Comparison of ENCODE assay signal across 11 cellular contexts in genomic region chrX:5646818-5647217, GRCh38.
DNase-seq lines count a peak whose midpoint lies in the region; ATAC-seq, FAIRE-seq and TF ChIP-seq lines count a peak whose summit lies in the region.
"Had no signal": no experiment of that assay in that cellular context is flagged by ENCODE, and none has a peak within 500 bp of the region (broad histone marks: within the 10 kb centered on the region; RNA-seq: fewer than 3 reads in every experiment).

No MANE protein-coding gene starts in this region.

- peaks cover 8% of the 10 kb centered on the region for H3K9me3 Mint-ChIP-seq in T-helper 2 cell treated with Interferon-gamma antibody and Interleukin-4, amounts not matched to agents 5 μg/mL and 100 μg/mL, for 36 hours
- peaks cover 8% of the 10 kb centered on the region for H3K9me3 Mint-ChIP-seq in activated naive CD4-positive, alpha-beta T cell treated with anti-CD3 and anti-CD28 coated beads for 36 hours

- H3K27ac Mint-ChIP-seq in T-helper 2 cell treated with Interferon-gamma antibody and Interleukin-4, amounts not matched to agents 5 μg/mL and 100 μg/mL, for 36 hours = no peak overlapping the region
- H3K27ac Mint-ChIP-seq in activated naive CD4-positive, alpha-beta T cell treated with anti-CD3 and anti-CD28 coated beads for 36 hours = no peak overlapping the region

- H3K27me3 Mint-ChIP-seq in T-helper 2 cell treated with Interferon-gamma antibody and Interleukin-4, amounts not matched to agents 5 μg/mL and 100 μg/mL, for 36 hours (ENCODE audit: low read depth) = no peaks in the 10 kb centered on the region
- no peaks in the 10 kb centered on the region for H3K27me3 Mint-ChIP-seq in activated naive CD4-positive, alpha-beta T cell treated with anti-CD3 and anti-CD28 coated beads for 36 hours (ENCODE audit: low read depth)

- no peak for TF ChIP-seq POLR2A in esophagus squamous epithelium (IDR thresholded peaks at IDR 0.05)

- TF ChIP-seq CTCF in esophagus squamous epithelium (IDR thresholded peaks at IDR 0.05) = no peak

- no peak for FAIRE-seq in frontal cortex (lab: Jason Lieb, UNC)

- 68 to 69% methylated on average over 3 to 5 of the region's 5 CpGs for WGBS in esophagus squamous epithelium, 2 donors

- no peaks in the 10 kb centered on the region for H3K4me1 Mint-ChIP-seq in T-helper 2 cell treated with Interferon-gamma antibody and Interleukin-4, amounts not matched to agents 5 μg/mL and 100 μg/mL, for 36 hours (ENCODE audit: low read depth)
- no peaks in the 10 kb centered on the region for H3K4me1 Mint-ChIP-seq in activated naive CD4-positive, alpha-beta T cell treated with anti-CD3 and anti-CD28 coated beads for 36 hours (ENCODE audit: low read depth)

- CTCF ChIA-PET in activated naive CD4-positive, alpha-beta T cell treated with anti-CD3 and anti-CD28 coated beads for 36 hours (lab: Charles Lee) = no interaction called here

- H3K36me3 ChIP-seq in esophagus squamous epithelium = no peaks in the 10 kb centered on the region
- H3K36me3 ChIP-seq: heart left ventricle had no signal

- H3K4me3 Mint-ChIP-seq in T-helper 2 cell treated with Interferon-gamma antibody and Interleukin-4, amounts not matched to agents 5 μg/mL and 100 μg/mL, for 36 hours = no peak overlapping the region
- H3K4me3 Mint-ChIP-seq in activated naive CD4-positive, alpha-beta T cell treated with anti-CD3 and anti-CD28 coated beads for 36 hours = no peak overlapping the region

- peak; percentile 0 for DNase-seq in esophagus squamous epithelium (lab: John Stamatoyannopoulos, UW)
- no peak for DNase-seq in frontal cortex (ENCODE audit: low spot score in 2 of 2)
- no peak for DNase-seq in T-helper 2 cell treated with Interferon-gamma antibody and Interleukin-4, amounts not matched to agents 5 μg/mL and 100 μg/mL, for 36 hours (ENCODE audit: low spot score)
- DNase-seq in activated naive CD4-positive, alpha-beta T cell treated with anti-CD3 and anti-CD28 coated beads for 36 hours = no peak
- DNase-seq in NCI-H2171 (lab: John Stamatoyannopoulos, UW) = no peak
- DNase-seq: heart left ventricle; stimulated activated CD4-positive, alpha-beta T cell treated with anti-CD3 and anti-CD28 coated beads, Interleukin-1b, Interleukin-23, amount 100 ng/mL, for 48 hours; trophoblast cell had no signal

- H3K4me3 ChIP-seq in esophagus squamous epithelium = no peak overlapping the region
- H3K4me3 ChIP-seq: heart left ventricle had no signal

- no peaks in the 10 kb centered on the region for H3K4me1 ChIP-seq in esophagus squamous epithelium
- H3K4me1 ChIP-seq: heart left ventricle had no signal

- H3K36me3 Mint-ChIP-seq in T-helper 2 cell treated with Interferon-gamma antibody and Interleukin-4, amounts not matched to agents 5 μg/mL and 100 μg/mL, for 36 hours (ENCODE audit: low read depth) = no peaks in the 10 kb centered on the region
- no peaks in the 10 kb centered on the region for H3K36me3 Mint-ChIP-seq in activated naive CD4-positive, alpha-beta T cell treated with anti-CD3 and anti-CD28 coated beads for 36 hours (ENCODE audit: low read depth)

- ATAC-seq in GM18870 (IDR thresholded peaks at IDR 0.05; ENCODE audit: unreplicated experiment) (peak; percentile 94), GM21825 (IDR thresholded peaks at IDR 0.05; ENCODE audit: unreplicated experiment) (peak; percentile 98), HG03442 (IDR thresholded peaks at IDR 0.05; ENCODE audit: unreplicated experiment) (peak; percentile 98)
- ATAC-seq: heart left ventricle had no signal

- no peaks in the 10 kb centered on the region for H3K9me3 ChIP-seq in esophagus squamous epithelium
- H3K9me3 ChIP-seq: heart left ventricle had no signal

- intact Hi-C loops in esophagus squamous epithelium (cut with DNase I) = no loop called here
- intact Hi-C loops in activated naive CD4-positive, alpha-beta T cell treated with anti-CD3 and anti-CD28 coated beads for 36 hours (cut with micrococcal nuclease) = no loop called here

- H3K27ac ChIP-seq in esophagus squamous epithelium = no peak overlapping the region
- H3K27ac ChIP-seq: heart left ventricle had no signal

- no peaks in the 10 kb centered on the region for H3K27me3 ChIP-seq in esophagus squamous epithelium
- H3K27me3 ChIP-seq: heart left ventricle had no signal
